In the genomic region with DNA sequence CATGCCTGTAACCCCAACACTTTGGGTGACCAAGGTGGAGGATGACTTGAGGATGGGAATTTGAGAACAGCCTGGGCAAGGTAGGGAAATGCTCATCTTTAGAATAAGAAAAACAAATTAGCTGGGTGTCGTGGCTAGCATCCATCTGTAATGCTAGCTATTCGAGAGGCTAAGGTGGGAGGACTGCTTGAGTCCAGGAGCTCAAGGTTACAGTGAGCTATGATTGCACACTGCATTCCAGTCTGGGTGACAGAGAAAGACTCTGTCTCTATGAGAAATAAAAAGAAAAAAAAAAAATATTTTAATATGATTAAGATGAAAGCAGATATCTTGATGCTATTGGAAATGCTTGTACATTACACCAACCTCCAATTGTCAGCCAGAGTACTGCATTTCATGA, we compare ENCODE assay signal across 1 cellular context.
TF ChIP-seq lines count a peak whose summit lies in the region.

No MANE protein-coding gene starts in this region.

TF ChIP-seq in HepG2, 621 proteins besides CTCF, POLR2A, EP300 and RAD21:
- TF ChIP-seq ZNF776 (CRISPR knock-in tag; IDR thresholded peaks at IDR 0.05): no peak
- TF ChIP-seq PHF8 (CRISPR knock-in tag; IDR thresholded peaks at IDR 0.05): no peak
- no peak for TF ChIP-seq HOXA7 (CRISPR knock-in tag; IDR thresholded peaks at IDR 0.05)
- TF ChIP-seq SYNCRIP (IDR thresholded peaks at IDR 0.05; ENCODE audit: insufficient read depth, low read depth, low read length): no peak
- peak; percentile 63 for TF ChIP-seq TEAD3 (CRISPR knock-in tag; optimal IDR thresholded peaks at IDR 0.05; ENCODE audit: borderline replicate concordance)
- TF ChIP-seq, protein P1, sequence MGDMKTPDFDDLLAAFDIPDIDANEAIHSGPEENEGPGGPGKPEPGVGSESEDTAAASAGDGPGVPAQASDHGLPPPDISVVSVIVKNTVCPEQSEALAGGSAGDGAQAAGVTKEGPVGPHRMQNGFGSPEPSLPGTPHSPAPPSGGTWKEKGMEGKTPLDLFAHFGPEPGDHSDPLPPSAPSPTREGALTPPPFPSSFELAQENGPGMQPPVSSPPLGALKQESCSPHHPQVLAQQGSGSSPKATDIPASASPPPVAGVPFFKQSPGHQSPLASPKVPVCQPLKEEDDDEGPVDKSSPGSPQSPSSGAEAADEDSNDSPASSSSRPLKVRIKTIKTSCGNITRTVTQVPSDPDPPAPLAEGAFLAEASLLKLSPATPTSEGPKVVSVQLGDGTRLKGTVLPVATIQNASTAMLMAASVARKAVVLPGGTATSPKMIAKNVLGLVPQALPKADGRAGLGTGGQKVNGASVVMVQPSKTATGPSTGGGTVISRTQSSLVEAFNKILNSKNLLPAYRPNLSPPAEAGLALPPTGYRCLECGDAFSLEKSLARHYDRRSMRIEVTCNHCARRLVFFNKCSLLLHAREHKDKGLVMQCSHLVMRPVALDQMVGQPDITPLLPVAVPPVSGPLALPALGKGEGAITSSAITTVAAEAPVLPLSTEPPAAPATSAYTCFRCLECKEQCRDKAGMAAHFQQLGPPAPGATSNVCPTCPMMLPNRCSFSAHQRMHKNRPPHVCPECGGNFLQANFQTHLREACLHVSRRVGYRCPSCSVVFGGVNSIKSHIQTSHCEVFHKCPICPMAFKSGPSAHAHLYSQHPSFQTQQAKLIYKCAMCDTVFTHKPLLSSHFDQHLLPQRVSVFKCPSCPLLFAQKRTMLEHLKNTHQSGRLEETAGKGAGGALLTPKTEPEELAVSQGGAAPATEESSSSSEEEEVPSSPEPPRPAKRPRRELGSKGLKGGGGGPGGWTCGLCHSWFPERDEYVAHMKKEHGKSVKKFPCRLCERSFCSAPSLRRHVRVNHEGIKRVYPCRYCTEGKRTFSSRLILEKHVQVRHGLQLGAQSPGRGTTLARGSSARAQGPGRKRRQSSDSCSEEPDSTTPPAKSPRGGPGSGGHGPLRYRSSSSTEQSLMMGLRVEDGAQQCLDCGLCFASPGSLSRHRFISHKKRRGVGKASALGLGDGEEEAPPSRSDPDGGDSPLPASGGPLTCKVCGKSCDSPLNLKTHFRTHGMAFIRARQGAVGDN (CRISPR knock-in tag; IDR thresholded peaks at IDR 0.05): no peak
- TF ChIP-seq SALL2 (CRISPR knock-in tag; IDR thresholded peaks at IDR 0.05): no peak
- peak; percentile 91 for TF ChIP-seq ZNF263 (CRISPR knock-in tag; IDR thresholded peaks at IDR 0.05)
- TF ChIP-seq TP53 (CRISPR knock-in tag; conservative IDR thresholded peaks at IDR 0.05): no peak
- 0 out of 2 replicates have a peak, but pooled peaks have one; percentile 9 for TF ChIP-seq CEBPB (IDR thresholded peaks at IDR 0.05; ENCODE audit: borderline replicate concordance, low read depth, low read length)
- TF ChIP-seq FOXC1 (CRISPR knock-in tag; IDR thresholded peaks at IDR 0.05; ENCODE audit: borderline replicate concordance): no peak
- TF ChIP-seq HNF4A (CRISPR knock-in tag; IDR thresholded peaks at IDR 0.05): peak; percentile 59
- TF ChIP-seq, protein P2, sequence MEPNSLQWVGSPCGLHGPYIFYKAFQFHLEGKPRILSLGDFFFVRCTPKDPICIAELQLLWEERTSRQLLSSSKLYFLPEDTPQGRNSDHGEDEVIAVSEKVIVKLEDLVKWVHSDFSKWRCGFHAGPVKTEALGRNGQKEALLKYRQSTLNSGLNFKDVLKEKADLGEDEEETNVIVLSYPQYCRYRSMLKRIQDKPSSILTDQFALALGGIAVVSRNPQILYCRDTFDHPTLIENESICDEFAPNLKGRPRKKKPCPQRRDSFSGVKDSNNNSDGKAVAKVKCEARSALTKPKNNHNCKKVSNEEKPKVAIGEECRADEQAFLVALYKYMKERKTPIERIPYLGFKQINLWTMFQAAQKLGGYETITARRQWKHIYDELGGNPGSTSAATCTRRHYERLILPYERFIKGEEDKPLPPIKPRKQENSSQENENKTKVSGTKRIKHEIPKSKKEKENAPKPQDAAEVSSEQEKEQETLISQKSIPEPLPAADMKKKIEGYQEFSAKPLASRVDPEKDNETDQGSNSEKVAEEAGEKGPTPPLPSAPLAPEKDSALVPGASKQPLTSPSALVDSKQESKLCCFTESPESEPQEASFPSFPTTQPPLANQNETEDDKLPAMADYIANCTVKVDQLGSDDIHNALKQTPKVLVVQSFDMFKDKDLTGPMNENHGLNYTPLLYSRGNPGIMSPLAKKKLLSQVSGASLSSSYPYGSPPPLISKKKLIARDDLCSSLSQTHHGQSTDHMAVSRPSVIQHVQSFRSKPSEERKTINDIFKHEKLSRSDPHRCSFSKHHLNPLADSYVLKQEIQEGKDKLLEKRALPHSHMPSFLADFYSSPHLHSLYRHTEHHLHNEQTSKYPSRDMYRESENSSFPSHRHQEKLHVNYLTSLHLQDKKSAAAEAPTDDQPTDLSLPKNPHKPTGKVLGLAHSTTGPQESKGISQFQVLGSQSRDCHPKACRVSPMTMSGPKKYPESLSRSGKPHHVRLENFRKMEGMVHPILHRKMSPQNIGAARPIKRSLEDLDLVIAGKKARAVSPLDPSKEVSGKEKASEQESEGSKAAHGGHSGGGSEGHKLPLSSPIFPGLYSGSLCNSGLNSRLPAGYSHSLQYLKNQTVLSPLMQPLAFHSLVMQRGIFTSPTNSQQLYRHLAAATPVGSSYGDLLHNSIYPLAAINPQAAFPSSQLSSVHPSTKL (CRISPR knock-in tag; IDR thresholded peaks at IDR 0.05): 0 out of 2 replicates have a peak, but pooled peaks have one; percentile 23
